15 cellular contexts compared by ENCODE assay signal in the genomic region with DNA sequence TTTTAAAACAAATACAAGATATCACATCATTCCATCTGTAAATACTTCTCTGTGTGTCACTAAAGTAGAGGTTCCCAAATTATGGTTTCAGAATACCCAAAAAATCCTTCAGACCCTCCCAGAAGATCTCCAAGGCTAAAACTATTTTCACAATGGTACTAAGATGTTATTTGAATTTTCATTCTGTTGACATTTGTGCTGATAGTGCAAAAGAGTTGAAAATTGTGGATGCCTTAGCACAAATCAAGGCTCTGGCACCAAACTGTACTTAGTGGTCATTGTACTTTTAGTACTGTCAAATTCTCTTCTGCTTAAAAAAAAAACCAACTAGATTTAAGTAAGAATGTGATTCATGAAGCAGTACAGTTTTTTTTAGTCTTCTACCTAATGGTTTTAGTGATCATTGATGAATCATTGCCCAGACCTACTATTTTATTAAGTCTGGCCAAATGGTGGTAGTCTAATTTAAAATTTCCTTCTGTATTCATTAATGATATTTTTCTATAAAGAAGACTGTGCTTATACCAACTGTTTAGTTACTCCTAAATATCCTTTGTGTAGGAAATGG. TPM values are rescaled to one million over a fixed set of nuclear protein-coding genes. Genes with fewer than 3 reads are reported as not detected.
DNase-seq lines count a peak whose midpoint lies in the region; ATAC-seq, FAIRE-seq and TF ChIP-seq lines count a peak whose summit lies in the region.
"Had no signal": no experiment of that assay in that cellular context is flagged by ENCODE, and none has a peak within 500 bp of the region (broad histone marks: within the 10 kb centered on the region; RNA-seq: fewer than 3 reads in every experiment).

No MANE protein-coding gene starts in this region.

- H3K79me2 ChIP-seq in HepG2 (ENCODE audit: insufficient read depth, low read length) (peaks cover 13% of the 10 kb centered on the region), astrocyte (ENCODE audit: insufficient read depth, low read length) (peaks cover 42% of the 10 kb centered on the region)

- TF ChIP-seq RAD21 in HepG2 (CRISPR knock-in tag; IDR thresholded peaks at IDR 0.05) = no peak

- intact Hi-C loops in HepG2 (cut with micrococcal nuclease; ENCODE audit: unreplicated experiment) = no loop called here
- intact Hi-C loops in right lobe of liver (cut with DNase I) = no loop called here
- intact Hi-C loops in mucosa of descending colon (cut with DNase I, micrococcal nuclease) = no loop called here

- no peak overlapping the region for H3K4me2 ChIP-seq in HepG2 (ENCODE audit: low read depth, low read length)
- peak overlapping the region; percentile 37 for H3K4me2 ChIP-seq in astrocyte (ENCODE audit: low read length)

- in situ Hi-C loops in HepG2 (cut with HindIII; ENCODE audit: extremely low pct_ligation_motif_present, low pct_unique_long_range_greater_than_20kb) = no loop called here

- no peaks in the 10 kb centered on the region for H3K36me3 ChIP-seq in HepG2 (replicated peaks in 1 of 2; ENCODE audit: control insufficient read depth in 1 of 2, insufficient read depth in 2 of 2, low read length in 2 of 2)
- H3K36me3 ChIP-seq in right lobe of liver = no peaks in the 10 kb centered on the region
- H3K36me3 ChIP-seq in astrocyte (ENCODE audit: insufficient read depth, low read length) = no peaks in the 10 kb centered on the region
- H3K36me3 ChIP-seq in mucosa of descending colon (ENCODE audit: low read depth) = no peaks in the 10 kb centered on the region

- H3K4me1 Mint-ChIP-seq in astrocyte (ENCODE audit: low read depth, unreplicated experiment) = peaks cover 36% of the 10 kb centered on the region
- H3K4me1 Mint-ChIP-seq: activated CD4-positive, alpha-beta T cell treated with anti-CD3 and anti-CD28 coated beads, Interleukin-2, amount 10 ng/mL, durations not matched to agents 7 days and 5 days; activated naive CD4-positive, alpha-beta T cell treated with anti-CD3 and anti-CD28 coated beads, Interleukin-2, amount 50 U/mL, for 24 hours had no signal

- DNase-seq in HepG2 (ENCODE audit: low spot score) = no peak
- DNase-seq in right lobe of liver = no peak
- DNase-seq in astrocyte (ENCODE audit: low read depth) = peak; percentile 82
- peak; percentile 70 for DNase-seq in iris pigment epithelial cell (ENCODE audit: low read depth)
- no peak for DNase-seq in SW 1271 (lab: John Stamatoyannopoulos, UW)
- DNase-seq in mucosa of descending colon = no peak
- DNase-seq in activated effector memory CD4-positive, alpha-beta T cell treated with Interleukin-2 at 50 U/mL for 16 hours = no peak
- DNase-seq: activated CD4-positive, alpha-beta T cell treated with anti-CD3 and anti-CD28 coated beads, Interleukin-2, amount 10 ng/mL, durations not matched to agents 7 days and 5 days; central memory CD4-positive, alpha-beta T cell; left cardiac atrium; NCI-H2029; NCI-H774; stimulated activated CD4-positive, alpha-beta T cell treated with anti-CD3 and anti-CD28 coated beads, Interleukin-1b, Interleukin-23, amount 100 ng/mL, for 48 hours had no signal

- TF ChIP-seq CTCF in HepG2 (CRISPR knock-in tag; IDR thresholded peaks at IDR 0.05) = no peak
- TF ChIP-seq CTCF in right lobe of liver (IDR thresholded peaks at IDR 0.05) = no peak
- TF ChIP-seq CTCF in astrocyte (IDR thresholded peaks at IDR 0.05; ENCODE audit: insufficient read depth, low read depth, low read length) = no peak
- no peak for TF ChIP-seq CTCF in mucosa of descending colon (IDR thresholded peaks at IDR 0.05)

- H3K4me3 Mint-ChIP-seq in astrocyte (ENCODE audit: unreplicated experiment) = peak overlapping the region; percentile 29
- H3K4me3 Mint-ChIP-seq: activated CD4-positive, alpha-beta T cell treated with anti-CD3 and anti-CD28 coated beads, Interleukin-2, amount 10 ng/mL, durations not matched to agents 7 days and 5 days; activated naive CD4-positive, alpha-beta T cell treated with anti-CD3 and anti-CD28 coated beads, Interleukin-2, amount 50 U/mL, for 24 hours had no signal

- H3K4me3 ChIP-seq in HepG2 (replicated peaks in 1 of 3; ENCODE audit: insufficient read depth in 1 of 3, low read depth in 2 of 3, low read length in 3 of 3) = no peak overlapping the region
- H3K4me3 ChIP-seq in right lobe of liver = no peak overlapping the region
- H3K4me3 ChIP-seq in astrocyte (ENCODE audit: insufficient read depth, low read depth, low read length) = no peak overlapping the region
- no peak overlapping the region for H3K4me3 ChIP-seq in mucosa of descending colon

- H2AFZ ChIP-seq in HepG2 (ENCODE audit: low read length) (no peak overlapping the region), astrocyte (ENCODE audit: low read depth, low read length) (no peak overlapping the region)

- H3K9ac ChIP-seq in HepG2 (ENCODE audit: insufficient read depth, low read depth, low read length) (no peak overlapping the region), astrocyte (ENCODE audit: low read length) (peak overlapping the region; percentile 20)

- POLR2A ChIA-PET in HepG2 (lab: Yijun Ruan, JAX) = no interaction called here

- H3K9me3 ChIP-seq in HepG2 (ENCODE audit: low read length) (no peaks in the 10 kb centered on the region), right lobe of liver (no peaks in the 10 kb centered on the region), astrocyte (ENCODE audit: insufficient read depth, low read depth, low read length) (no peaks in the 10 kb centered on the region), mucosa of descending colon (no peaks in the 10 kb centered on the region)

- ATAC-seq in HepG2 (no peak), right lobe of liver (no peak), GM21528 (IDR thresholded peaks at IDR 0.05; ENCODE audit: low FRiP score, unreplicated experiment) (no peak), mucosa of descending colon (no peak)
- ATAC-seq: left cardiac atrium had no signal

- no peak for FAIRE-seq in HepG2 (lab: Jason Lieb, UNC)
- no peak for FAIRE-seq in astrocyte (lab: Jason Lieb, UNC)

- H3K27ac Mint-ChIP-seq in astrocyte (ENCODE audit: unreplicated experiment) = peak overlapping the region; percentile 50
- H3K27ac Mint-ChIP-seq: activated CD4-positive, alpha-beta T cell treated with anti-CD3 and anti-CD28 coated beads, Interleukin-2, amount 10 ng/mL, durations not matched to agents 7 days and 5 days; activated naive CD4-positive, alpha-beta T cell treated with anti-CD3 and anti-CD28 coated beads, Interleukin-2, amount 50 U/mL, for 24 hours had no signal

- H3K27ac ChIP-seq in HepG2 (ENCODE audit: extremely low read length, insufficient read depth, low read length) (no peak overlapping the region), right lobe of liver (no peak overlapping the region), astrocyte (ENCODE audit: low read depth, low read length) (peak overlapping the region; percentile 57)

- H3K4me1 ChIP-seq in HepG2 (ENCODE audit: insufficient read depth, low read length) (peaks cover 23% of the 10 kb centered on the region), right lobe of liver (peaks cover 0 to 11% (median 0%) of the 10 kb centered on the region in 4 donors), astrocyte (ENCODE audit: insufficient read depth, low read length) (peaks cover 21% of the 10 kb centered on the region), mucosa of descending colon (ENCODE audit: low read depth) (no peaks in the 10 kb centered on the region)

- peaks cover 4% of the 10 kb centered on the region for H3K36me3 Mint-ChIP-seq in astrocyte (ENCODE audit: low read depth, unreplicated experiment)
- H3K36me3 Mint-ChIP-seq: activated naive CD4-positive, alpha-beta T cell treated with anti-CD3 and anti-CD28 coated beads, Interleukin-2, amount 50 U/mL, for 24 hours had no signal

- no peak for TF ChIP-seq POLR2A in HepG2 (IDR thresholded peaks at IDR 0.05; ENCODE audit: insufficient read depth in 1 of 2, low read depth in 2 of 2, low read length in 2 of 2)
- no peak for TF ChIP-seq POLR2A in right lobe of liver (IDR thresholded peaks at IDR 0.05)

- TF ChIP-seq EP300 in HepG2 (IDR thresholded peaks at IDR 0.05; ENCODE audit: low read depth in 2 of 2, low read length in 2 of 2) = no peak
- no peak for TF ChIP-seq EP300 in HepG2 (CRISPR knock-in tag; IDR thresholded peaks at IDR 0.05; ENCODE audit: borderline replicate concordance)

- H3K27me3 ChIP-seq in HepG2 (ENCODE audit: control insufficient read depth in 1 of 2, insufficient read depth in 2 of 2, low read length in 2 of 2) (no peaks in the 10 kb centered on the region), right lobe of liver (no peaks in the 10 kb centered on the region), astrocyte (ENCODE audit: insufficient read depth, low read length) (no peaks in the 10 kb centered on the region)

- no peaks in the 10 kb centered on the region for H4K20me1 ChIP-seq in HepG2 (ENCODE audit: insufficient read depth, low read length)
- H4K20me1 ChIP-seq in astrocyte (ENCODE audit: insufficient read depth, low read length) = no peaks in the 10 kb centered on the region

- H3K9me3 Mint-ChIP-seq in astrocyte (ENCODE audit: unreplicated experiment) = no peaks in the 10 kb centered on the region
- H3K9me3 Mint-ChIP-seq: activated CD4-positive, alpha-beta T cell treated with anti-CD3 and anti-CD28 coated beads, Interleukin-2, amount 10 ng/mL, durations not matched to agents 7 days and 5 days; activated naive CD4-positive, alpha-beta T cell treated with anti-CD3 and anti-CD28 coated beads, Interleukin-2, amount 50 U/mL, for 24 hours had no signal

- CTCF ChIA-PET in HepG2 (lab: Yijun Ruan, JAX; ENCODE audit: low intra/inter-chr PET ratio, low total read pairs) = no interaction called here

- no TSS peak for BruUV-seq in HepG2 (replicated peaks; lab: Mats Ljungman, UMichigan)

- H3K27me3 Mint-ChIP-seq in astrocyte (ENCODE audit: low read depth, unreplicated experiment) = no peaks in the 10 kb centered on the region
- H3K27me3 Mint-ChIP-seq: activated naive CD4-positive, alpha-beta T cell treated with anti-CD3 and anti-CD28 coated beads, Interleukin-2, amount 50 U/mL, for 24 hours had no signal

RNA-seq across cellular contexts. Expression of a gene that starts 50.5 kb away (rescaled TPM):
- total RNA-seq in HepG2 (2016; rRNA removed; fragmentation: Illumina TruSeq; extraction: Trizol) (11.8 and 24.3 TPM in 2 replicates), right lobe of liver (10 to 100 TPM; 18.0 to 40.5 (median 26.3) TPM), astrocyte (36.5 and 40.2 TPM in 2 replicates), mucosa of descending colon (10 to 100 TPM in 1 of 3 donors, 1 to 10 TPM in 2; 3.5 to 15.0 (median 8.5) TPM)
- total RNA-seq in HepG2 (2016; cell fraction: cytosol; rRNA removed; fragmentation: Illumina TruSeq; extraction: Trizol; ENCODE audit: low read depth) = 45.8 and 49.7 TPM in 2 replicates
- 14.5 and 23.4 TPM in 2 replicates for total RNA-seq in HepG2 (2016; cell fraction: insoluble cytoplasmic fraction; rRNA removed; fragmentation: Illumina TruSeq; extraction: Trizol)
- total RNA-seq in HepG2 (2016; cell fraction: membrane; rRNA removed; fragmentation: Illumina TruSeq; extraction: Trizol) = 29.0 and 32.2 TPM in 2 replicates
- total RNA-seq in HepG2 (2016; cell fraction: nucleus; rRNA removed; fragmentation: Illumina TruSeq; extraction: Trizol) = 32.2 and 33.4 TPM in 2 replicates
- 34.1 and 35.0 TPM in 2 replicates for polyA plus RNA-seq in HepG2 (2011; rRNA removed)
- 21.1 and 29.0 TPM in 2 replicates for polyA plus RNA-seq in HepG2 (2011; cell fraction: cytosol; rRNA removed)
- 14.9 and 16.8 TPM in 2 replicates for polyA plus RNA-seq in HepG2 (2011; cell fraction: nucleus; rRNA removed)
- polyA plus RNA-seq in HepG2 (2012) = 19.1 and 32.8 TPM in 2 replicates
- polyA plus RNA-seq in HepG2 (2016; cell fraction: cytosol; fragmentation: Illumina TruSeq; extraction: Trizol; ENCODE audit: low read depth) = 5.7 and 9.5 TPM in 2 replicates
- polyA plus RNA-seq in HepG2 (2016; cell fraction: insoluble cytoplasmic fraction; fragmentation: Illumina TruSeq; extraction: Trizol; ENCODE audit: low read depth) = 14.3 and 14.7 TPM in 2 replicates
- polyA plus RNA-seq in HepG2 (2016; cell fraction: membrane; fragmentation: Illumina TruSeq; extraction: Trizol; ENCODE audit: low read depth) = 11.2 and 15.8 TPM in 2 replicates
- polyA plus RNA-seq in HepG2 (2016; cell fraction: nucleus; fragmentation: Illumina TruSeq; extraction: Trizol; ENCODE audit: insufficient read depth, low read depth) = 31.5 and 33.9 TPM in 2 replicates
- 6.5 and 39.5 TPM in 2 replicates for polyA minus RNA-seq in HepG2 (2011; rRNA and poly(A)+ RNA removed; ENCODE audit: low replicate concordance)
- 26.0 and 29.6 TPM in 2 replicates for polyA minus RNA-seq in HepG2 (2011; cell fraction: cytosol; rRNA and poly(A)+ RNA removed)
- polyA minus RNA-seq in HepG2 (2011; cell fraction: nucleus; rRNA and poly(A)+ RNA removed) = 66.4 and 75.1 TPM in 2 replicates

Comparison
In these comparisons a context has a peak if more than half of its experiments do, and no peak if none do; other contexts are left out.
1. DNase-seq: peak in astrocyte (single experiment) and iris pigment epithelial cell (single experiment); none in HepG2 (single experiment), right lobe of liver (0 of 3), SW 1271 (0 of 2), mucosa of descending colon (0 of 3) and activated effector memory CD4-positive, alpha-beta T cell treated with Interleukin-2 at 50 U/mL for 16 hours (single experiment).